In genomic region chr7:44984478-44984758, GRCh38 we compare ENCODE assay signal across 11 cellular contexts. TPM values are rescaled to one million over a fixed set of nuclear protein-coding genes. Genes with fewer than 3 reads are reported as not detected.
A peak's percentile ranks its signal among the peaks of the same experiment; 100 is the strongest.
DNase-seq lines count a peak whose midpoint lies in the region; ATAC-seq and TF ChIP-seq lines count a peak whose summit lies in the region.
"Had no signal": no experiment of that assay in that cellular context is flagged by ENCODE, and none has a peak within 500 bp of the region (broad histone marks: within the 10 kb centered on the region; RNA-seq: fewer than 3 reads in every experiment).

No MANE protein-coding gene starts in this region.

- H3K9ac ChIP-seq in SU-DHL-6 (ENCODE audit: low read length) = peak overlapping the region; percentile 91
- no peak overlapping the region for H3K9ac ChIP-seq in fibroblast of lung (ENCODE audit: insufficient read depth, low read length)

- peaks cover 78% of the 10 kb centered on the region for H3K4me1 Mint-ChIP-seq in activated T-cell treated with anti-CD3 and anti-CD28 coated beads, Interleukin-2, amount 50 U/mL, for 24 hours (ENCODE audit: low read depth)
- peaks cover 84% of the 10 kb centered on the region for H3K4me1 Mint-ChIP-seq in stimulated activated naive CD8-positive, alpha-beta T cell treated with anti-CD3 and anti-CD28 coated beads, Interleukin-15, Interleukin-2, amounts not matched to agents 100 ng/mL and 50 ng/mL, for 24 hours (ENCODE audit: low read depth)

- no peaks in the 10 kb centered on the region for H3K27me3 Mint-ChIP-seq in activated T-cell treated with anti-CD3 and anti-CD28 coated beads, Interleukin-2, amount 50 U/mL, for 24 hours
- H3K27me3 Mint-ChIP-seq in stimulated activated naive CD8-positive, alpha-beta T cell treated with anti-CD3 and anti-CD28 coated beads, Interleukin-15, Interleukin-2, amounts not matched to agents 100 ng/mL and 50 ng/mL, for 24 hours = no peaks in the 10 kb centered on the region

- H3K4me2 ChIP-seq in SU-DHL-6 (ENCODE audit: low read depth, low read length, poor library complexity, severe bottlenecking) = peak overlapping the region; percentile 83
- peak overlapping the region; percentile 78 for H3K4me2 ChIP-seq in fibroblast of lung (ENCODE audit: extremely low read depth, insufficient read depth, low read length)

- H3F3A ChIP-seq in SU-DHL-6 (ENCODE audit: insufficient read depth) = peaks cover 68% of the 10 kb centered on the region

- H3K4me3 ChIP-seq in SU-DHL-6 (ENCODE audit: insufficient read depth, low read length, poor library complexity, severe bottlenecking) (peak overlapping the region; percentile 90), fibroblast of lung (replicated peaks in 1 of 4; ENCODE audit: control extremely low read depth in 1 of 4, insufficient read depth in 1 of 4, low read depth in 3 of 4, low read length in 4 of 4) (peak overlapping the region in 2 of 4 experiments; percentile 30 to 85)

- H3K79me2 ChIP-seq in SU-DHL-6 (ENCODE audit: insufficient read depth, low read length) (peaks cover 34% of the 10 kb centered on the region), fibroblast of lung (ENCODE audit: control insufficient read depth, insufficient read depth, low read length) (peaks cover 26% of the 10 kb centered on the region)

- H3K4me3 Mint-ChIP-seq in activated T-cell treated with anti-CD3 and anti-CD28 coated beads, Interleukin-2, amount 50 U/mL, for 24 hours = peak overlapping the region; percentile 93
- peak overlapping the region; percentile 99 for H3K4me3 Mint-ChIP-seq in stimulated activated naive CD8-positive, alpha-beta T cell treated with anti-CD3 and anti-CD28 coated beads, Interleukin-15, Interleukin-2, amounts not matched to agents 100 ng/mL and 50 ng/mL, for 24 hours

- H4K20me1 ChIP-seq in SU-DHL-6 (ENCODE audit: low read depth, low read length) (peaks cover 12% of the 10 kb centered on the region), fibroblast of lung (ENCODE audit: control insufficient read depth, extremely low read depth, insufficient read depth, low read length) (no peaks in the 10 kb centered on the region)

- H3K27ac Mint-ChIP-seq in activated T-cell treated with anti-CD3 and anti-CD28 coated beads, Interleukin-2, amount 50 U/mL, for 24 hours = peak overlapping the region; percentile 100
- peak overlapping the region; percentile 100 for H3K27ac Mint-ChIP-seq in stimulated activated naive CD8-positive, alpha-beta T cell treated with anti-CD3 and anti-CD28 coated beads, Interleukin-15, Interleukin-2, amounts not matched to agents 100 ng/mL and 50 ng/mL, for 24 hours

- H3K9me3 Mint-ChIP-seq in activated T-cell treated with anti-CD3 and anti-CD28 coated beads, Interleukin-2, amount 50 U/mL, for 24 hours = no peaks in the 10 kb centered on the region
- H3K9me3 Mint-ChIP-seq in stimulated activated naive CD8-positive, alpha-beta T cell treated with anti-CD3 and anti-CD28 coated beads, Interleukin-15, Interleukin-2, amounts not matched to agents 100 ng/mL and 50 ng/mL, for 24 hours = no peaks in the 10 kb centered on the region

- H3K36me3 ChIP-seq in SU-DHL-6 (ENCODE audit: low read length) = peaks cover 35% of the 10 kb centered on the region
- peaks cover 21% of the 10 kb centered on the region for H3K36me3 ChIP-seq in fibroblast of lung (ENCODE audit: control insufficient read depth, insufficient read depth, low read length)

- H3K27me3 ChIP-seq in SU-DHL-6 (ENCODE audit: low read length) (no peaks in the 10 kb centered on the region), fibroblast of lung (ENCODE audit: control insufficient read depth, insufficient read depth, low read length) (no peaks in the 10 kb centered on the region)
- H3K27me3 ChIP-seq: esophagus squamous epithelium had no signal

- H3K36me3 Mint-ChIP-seq in activated T-cell treated with anti-CD3 and anti-CD28 coated beads, Interleukin-2, amount 50 U/mL, for 24 hours (ENCODE audit: low read depth) = peaks cover 73% of the 10 kb centered on the region
- H3K36me3 Mint-ChIP-seq in stimulated activated naive CD8-positive, alpha-beta T cell treated with anti-CD3 and anti-CD28 coated beads, Interleukin-15, Interleukin-2, amounts not matched to agents 100 ng/mL and 50 ng/mL, for 24 hours (ENCODE audit: low read depth) = peaks cover 57% of the 10 kb centered on the region

- no peak for DNase-seq in activated T-cell treated with anti-CD3 and anti-CD28 coated beads, Interleukin-2, amount 50 U/mL, for 24 hours
- DNase-seq in activated T-cell treated with anti-CD3 and anti-CD28 coated beads for 4 hours (no peak), fibroblast of lung (ENCODE audit: low read depth in 2 of 2) (no peak), GM10266 (ENCODE audit: extremely low spot score) (no peak), cerebellum (ENCODE audit: low spot score) (no peak)
- DNase-seq: AML-193, esophagus squamous epithelium, NCI-H1092 had no signal

- H2AFZ ChIP-seq in SU-DHL-6 (ENCODE audit: low read depth, low read length, severe bottlenecking) = no peak overlapping the region
- no peak overlapping the region for H2AFZ ChIP-seq in fibroblast of lung (ENCODE audit: low read length)

- TF ChIP-seq CTCF in SU-DHL-6 (IDR thresholded peaks at IDR 0.05; ENCODE audit: insufficient read depth, low read length, poor library complexity, severe bottlenecking) = no peak
- TF ChIP-seq CTCF in fibroblast of lung (conservative IDR thresholded peaks at IDR 0.05 in 1 of 2, IDR thresholded peaks at IDR 0.05 in 1 of 2; ENCODE audit: low read depth in 1 of 2, low read length in 2 of 2) = no peak
- TF ChIP-seq CTCF in GM10266 (IDR thresholded peaks at IDR 0.05; ENCODE audit: control insufficient read depth, insufficient read depth, low read depth, missing control alignments) = no peak

- H3K9me2 ChIP-seq in SU-DHL-6 (replicated peaks; ENCODE audit: insufficient read depth, low read length) = no peaks in the 10 kb centered on the region

- ATAC-seq in GM21786 (IDR thresholded peaks at IDR 0.05; ENCODE audit: unreplicated experiment) = no peak

- peak overlapping the region; percentile 95 for H3K27ac ChIP-seq in SU-DHL-6 (ENCODE audit: low read depth, low read length)
- no peak overlapping the region for H3K27ac ChIP-seq in fibroblast of lung (ENCODE audit: insufficient read depth, low read length)

- H3K4me1 ChIP-seq in fibroblast of lung (ENCODE audit: control insufficient read depth, extremely low read depth, insufficient read depth, low read length) = peaks cover 18% of the 10 kb centered on the region

- H3K9me3 ChIP-seq in SU-DHL-6 (ENCODE audit: insufficient read depth, low read length) (no peaks in the 10 kb centered on the region), fibroblast of lung (ENCODE audit: control insufficient read depth, insufficient read depth, low read depth, low read length) (no peaks in the 10 kb centered on the region)
- H3K9me3 ChIP-seq: esophagus squamous epithelium had no signal

RNA-seq across cellular contexts. Expression of gene MYO1G, which starts 5.6 kb away (rescaled TPM):
- under 0.01 TPM in 2 replicates for total RNA-seq in fibroblast of lung
- 0.02 and 0.10 TPM in 2 replicates for polyA plus RNA-seq in fibroblast of lung
- 0.08 TPM in 1 of 2 replicates, not detected in the other for polyA plus RNA-seq in fibroblast of lung (2012)
- polyA minus RNA-seq in fibroblast of lung (ENCODE audit: low replicate concordance) = 0.19 TPM in 1 of 2 replicates, not detected in the other
- total RNA-seq in cerebellum = 0.54 TPM

RNA-seq across cellular contexts. Expression of gene CCM2, which starts 15.6 kb away (rescaled TPM):
- total RNA-seq in fibroblast of lung (40.6 and 52.4 TPM in 2 replicates), cerebellum (18.8 TPM)
- polyA plus RNA-seq in fibroblast of lung = 27.8 and 34.7 TPM in 2 replicates
- 42.8 and 67.1 TPM in 2 replicates for polyA plus RNA-seq in fibroblast of lung (2012)
- polyA minus RNA-seq in fibroblast of lung (ENCODE audit: low replicate concordance) = 173 and 190 TPM in 2 replicates
